In genomic region chr20:50932016-50932338, GRCh38 we compare ENCODE assay signal across 8 cellular contexts. TPM values are rescaled to one million over a fixed set of nuclear protein-coding genes. Genes with fewer than 3 reads are reported as not detected.
DNase-seq lines count a peak whose midpoint lies in the region; ATAC-seq, FAIRE-seq and TF ChIP-seq lines count a peak whose summit lies in the region.

No MANE protein-coding gene starts in this region.

- peak overlapping the region; percentile 86 for H3K4me3 Mint-ChIP-seq in activated T-cell treated with anti-CD3 and anti-CD28 coated beads, Interleukin-2, amount 50 U/mL, for 4 hours
- peak overlapping the region; percentile 62 for H3K4me3 Mint-ChIP-seq in activated T-helper 2 cell treated with anti-CD3 and anti-CD28 coated beads, Interferon-gamma antibody, Interleukin-2, Interleukin-4, amounts not matched to agents 10 μg/mL and 5 μg/mL and 100 μg/mL, durations not matched to agents 14 hours and 24 hours and 36 hours (ENCODE audit: low read depth)

- no peak for FAIRE-seq in kidney (lab: Jason Lieb, UNC)

- intact Hi-C loops in activated T-helper 2 cell treated with anti-CD3 and anti-CD28 coated beads, Interferon-gamma antibody, Interleukin-2, Interleukin-4, amounts not matched to agents 10 μg/mL and 5 μg/mL and 100 μg/mL, durations not matched to agents 14 hours and 24 hours and 36 hours (cut with micrococcal nuclease): no loop called here
- intact Hi-C loops in kidney (cut with DNase I): no loop called here

- TF ChIP-seq CTCF in kidney (IDR thresholded peaks at IDR 0.05; ENCODE audit: borderline replicate concordance, extremely low read depth, insufficient read depth) (no peak), omental fat pad (IDR thresholded peaks at IDR 0.05) (no peak)

- peak overlapping the region; percentile 100 for H3K27ac ChIP-seq in kidney (ENCODE audit: low read depth in 2 of 2, low read length in 2 of 2)
- peak overlapping the region; percentile 99 for H3K27ac ChIP-seq in thymus (ENCODE audit: low read depth)

- H3K4me1 Mint-ChIP-seq in activated T-cell treated with anti-CD3 and anti-CD28 coated beads, Interleukin-2, amount 50 U/mL, for 4 hours (ENCODE audit: low read depth): peaks cover 37% of the 10 kb centered on the region
- peaks cover 30% of the 10 kb centered on the region for H3K4me1 Mint-ChIP-seq in activated T-helper 2 cell treated with anti-CD3 and anti-CD28 coated beads, Interferon-gamma antibody, Interleukin-2, Interleukin-4, amounts not matched to agents 10 μg/mL and 5 μg/mL and 100 μg/mL, durations not matched to agents 14 hours and 24 hours and 36 hours (ENCODE audit: low read depth)

- no peaks in the 10 kb centered on the region for H3K9me3 ChIP-seq in kidney (ENCODE audit: control insufficient read depth in 1 of 2, low read length in 2 of 2)
- H3K9me3 ChIP-seq in thymus (ENCODE audit: control insufficient read depth): no peaks in the 10 kb centered on the region

- DNase-seq in activated T-cell treated with anti-CD3 and anti-CD28 coated beads, Interleukin-2, amount 50 U/mL, for 4 hours: no peak
- DNase-seq in activated T-cell treated with anti-CD3 and anti-CD28 coated beads, Interleukin-2, amount 50 U/mL, for 1 hour: no peak
- DNase-seq in activated T-helper 2 cell treated with anti-CD3 and anti-CD28 coated beads, Interferon-gamma antibody, Interleukin-2, Interleukin-4, amounts not matched to agents 10 μg/mL and 5 μg/mL and 100 μg/mL, durations not matched to agents 14 hours and 24 hours and 36 hours (ENCODE audit: low spot score): no peak
- DNase-seq in kidney (no peak), omental fat pad (ENCODE audit: low spot score) (no peak), NCI-H526 treated with DMSO at 0.1 percent for 48 hours (lab: John Stamatoyannopoulos, UW) (no peak)

- WGBS in thymus: 71% methylated on average over 6 of the region's 6 CpGs

- peaks cover 12 to 15% of the 10 kb centered on the region in 2 donors for H3K4me1 ChIP-seq in kidney (ENCODE audit: control insufficient read depth in 1 of 2, insufficient read depth in 1 of 2, low read depth in 1 of 2, low read length in 2 of 2)
- H3K4me1 ChIP-seq in thymus (ENCODE audit: control insufficient read depth, insufficient read depth, low read length): peaks cover 16% of the 10 kb centered on the region

- H3K27me3 Mint-ChIP-seq in activated T-cell treated with anti-CD3 and anti-CD28 coated beads, Interleukin-2, amount 50 U/mL, for 4 hours (ENCODE audit: low read depth): no peaks in the 10 kb centered on the region
- no peaks in the 10 kb centered on the region for H3K27me3 Mint-ChIP-seq in activated T-helper 2 cell treated with anti-CD3 and anti-CD28 coated beads, Interferon-gamma antibody, Interleukin-2, Interleukin-4, amounts not matched to agents 10 μg/mL and 5 μg/mL and 100 μg/mL, durations not matched to agents 14 hours and 24 hours and 36 hours (ENCODE audit: low read depth)

- H3K36me3 ChIP-seq in kidney (ENCODE audit: control insufficient read depth in 1 of 2, insufficient read depth in 2 of 2, low read length in 2 of 2): peaks cover 8 to 13% of the 10 kb centered on the region in 2 donors
- H3K36me3 ChIP-seq in thymus (ENCODE audit: control insufficient read depth, insufficient read depth): peaks cover 12% of the 10 kb centered on the region

- no peaks in the 10 kb centered on the region for H3K9me3 Mint-ChIP-seq in activated T-cell treated with anti-CD3 and anti-CD28 coated beads, Interleukin-2, amount 50 U/mL, for 4 hours
- H3K9me3 Mint-ChIP-seq in activated T-helper 2 cell treated with anti-CD3 and anti-CD28 coated beads, Interferon-gamma antibody, Interleukin-2, Interleukin-4, amounts not matched to agents 10 μg/mL and 5 μg/mL and 100 μg/mL, durations not matched to agents 14 hours and 24 hours and 36 hours: no peaks in the 10 kb centered on the region

- peak overlapping the region; percentile 11 to 76 for H3K9ac ChIP-seq in kidney (ENCODE audit: low read length in 2 of 2)

- H3K36me3 Mint-ChIP-seq in activated T-cell treated with anti-CD3 and anti-CD28 coated beads, Interleukin-2, amount 50 U/mL, for 4 hours (ENCODE audit: insufficient read depth): peaks cover 30% of the 10 kb centered on the region
- peaks cover 67% of the 10 kb centered on the region for H3K36me3 Mint-ChIP-seq in activated T-helper 2 cell treated with anti-CD3 and anti-CD28 coated beads, Interferon-gamma antibody, Interleukin-2, Interleukin-4, amounts not matched to agents 10 μg/mL and 5 μg/mL and 100 μg/mL, durations not matched to agents 14 hours and 24 hours and 36 hours (ENCODE audit: low read depth)

- peak overlapping the region in 1 of 2 donors; percentile 66 for H3K4me3 ChIP-seq in kidney (ENCODE audit: low read length in 2 of 2)
- peak overlapping the region; percentile 96 for H3K4me3 ChIP-seq in thymus (ENCODE audit: low read length)

- no peaks in the 10 kb centered on the region for H3K27me3 ChIP-seq in thymus (ENCODE audit: control insufficient read depth, insufficient read depth)

- peak overlapping the region; percentile 81 for H3K27ac Mint-ChIP-seq in activated T-helper 2 cell treated with anti-CD3 and anti-CD28 coated beads, Interferon-gamma antibody, Interleukin-2, Interleukin-4, amounts not matched to agents 10 μg/mL and 5 μg/mL and 100 μg/mL, durations not matched to agents 14 hours and 24 hours and 36 hours

- ATAC-seq in activated T-cell treated with anti-CD3 and anti-CD28 coated beads, Interleukin-2, amount 50 U/mL, for 4 hours: no peak
- ATAC-seq in GM18520 (IDR thresholded peaks at IDR 0.05; ENCODE audit: unreplicated experiment) (no peak), omental fat pad (ENCODE audit: low FRiP score) (no peak)

RNA-seq across cellular contexts. Expression of gene ADNP, which starts 0.7 kb away (rescaled TPM):
- total RNA-seq in activated T-cell treated with anti-CD3 and anti-CD28 coated beads, Interleukin-2, amount 50 U/mL, for 4 hours: 10 to 100 TPM; 55.0 to 59.6 (median 55.2) TPM
- total RNA-seq in activated T-helper 2 cell treated with anti-CD3 and anti-CD28 coated beads, Interferon-gamma antibody, Interleukin-2, Interleukin-4, amounts not matched to agents 10 μg/mL and 5 μg/mL and 100 μg/mL, durations not matched to agents 14 hours and 24 hours and 36 hours: 64.6 and 64.7 TPM in 2 replicates
- total RNA-seq in kidney (66.7 TPM), omental fat pad (10 to 100 TPM; 42.2 to 65.9 (median 47.3) TPM)
- polyA plus RNA-seq in kidney (ENCODE audit: insufficient read depth, low read depth, low replicate concordance) (32.0 TPM), thymus (55.6 TPM)

RNA-seq across cellular contexts. Expression of gene DPM1, which starts 26.4 kb away (rescaled TPM):
- 10 to 100 TPM; 66.4 to 73.4 (median 70.9) TPM for total RNA-seq in activated T-cell treated with anti-CD3 and anti-CD28 coated beads, Interleukin-2, amount 50 U/mL, for 4 hours
- total RNA-seq in activated T-helper 2 cell treated with anti-CD3 and anti-CD28 coated beads, Interferon-gamma antibody, Interleukin-2, Interleukin-4, amounts not matched to agents 10 μg/mL and 5 μg/mL and 100 μg/mL, durations not matched to agents 14 hours and 24 hours and 36 hours: 59.6 and 60.0 TPM in 2 replicates
- 32.4 TPM for total RNA-seq in kidney
- 53.2 TPM for polyA plus RNA-seq in kidney (ENCODE audit: insufficient read depth, low read depth, low replicate concordance)
- 80.9 TPM for polyA plus RNA-seq in thymus
- total RNA-seq in omental fat pad: 10 to 100 TPM; 39.0 to 62.0 (median 49.6) TPM

RNA-seq across cellular contexts. Expression of gene MOCS3, which starts 26.6 kb away (rescaled TPM):
- 10 to 100 TPM in 2 of 3 donors, 1 to 10 TPM in 1; 8.7 to 10.3 (median 10.3) TPM for total RNA-seq in activated T-cell treated with anti-CD3 and anti-CD28 coated beads, Interleukin-2, amount 50 U/mL, for 4 hours
- 4.7 and 4.9 TPM in 2 replicates for total RNA-seq in activated T-helper 2 cell treated with anti-CD3 and anti-CD28 coated beads, Interferon-gamma antibody, Interleukin-2, Interleukin-4, amounts not matched to agents 10 μg/mL and 5 μg/mL and 100 μg/mL, durations not matched to agents 14 hours and 24 hours and 36 hours
- total RNA-seq in kidney (5.1 TPM), omental fat pad (1 to 10 TPM; 3.3 to 5.5 (median 3.6) TPM)
- polyA plus RNA-seq in kidney (ENCODE audit: insufficient read depth, low read depth, low replicate concordance) (1.9 TPM), thymus (3.7 TPM)
